Comparison of ENCODE assay signal across 1 cellular context in the genomic region with DNA sequence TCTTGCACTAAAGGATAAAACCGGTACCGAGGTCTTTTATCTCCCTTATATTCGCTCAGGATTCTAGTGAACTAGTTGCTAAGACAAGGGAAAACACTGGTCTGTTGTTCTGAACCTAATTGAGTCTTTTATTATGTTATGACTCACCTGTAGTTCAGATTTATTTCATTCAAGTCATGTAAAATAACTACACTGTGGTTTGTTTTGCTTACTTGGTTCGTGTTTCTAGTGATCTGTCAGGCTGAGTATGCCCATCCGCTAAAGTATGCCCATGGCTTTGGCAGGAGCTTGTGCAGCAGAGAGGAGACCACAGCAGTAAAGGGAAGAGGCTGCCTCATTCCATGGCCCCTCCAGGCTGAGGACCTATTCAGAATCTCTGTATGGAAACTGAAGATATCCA.
TF ChIP-seq lines count a peak whose summit lies in the region.

No MANE protein-coding gene starts in this region.

TF ChIP-seq in WTC11, 78 proteins besides CTCF, POLR2A, EP300 and RAD21 (continued from another document):
- TF ChIP-seq E2F1 (CRISPR knock-in tag; IDR thresholded peaks at IDR 0.05): no peak
- TF ChIP-seq ZBTB21 (CRISPR knock-in tag; IDR thresholded peaks at IDR 0.05; ENCODE audit: borderline replicate concordance): no peak
- TF ChIP-seq EMX1 (CRISPR knock-in tag; IDR thresholded peaks at IDR 0.05): no peak
- TF ChIP-seq, protein P1, sequence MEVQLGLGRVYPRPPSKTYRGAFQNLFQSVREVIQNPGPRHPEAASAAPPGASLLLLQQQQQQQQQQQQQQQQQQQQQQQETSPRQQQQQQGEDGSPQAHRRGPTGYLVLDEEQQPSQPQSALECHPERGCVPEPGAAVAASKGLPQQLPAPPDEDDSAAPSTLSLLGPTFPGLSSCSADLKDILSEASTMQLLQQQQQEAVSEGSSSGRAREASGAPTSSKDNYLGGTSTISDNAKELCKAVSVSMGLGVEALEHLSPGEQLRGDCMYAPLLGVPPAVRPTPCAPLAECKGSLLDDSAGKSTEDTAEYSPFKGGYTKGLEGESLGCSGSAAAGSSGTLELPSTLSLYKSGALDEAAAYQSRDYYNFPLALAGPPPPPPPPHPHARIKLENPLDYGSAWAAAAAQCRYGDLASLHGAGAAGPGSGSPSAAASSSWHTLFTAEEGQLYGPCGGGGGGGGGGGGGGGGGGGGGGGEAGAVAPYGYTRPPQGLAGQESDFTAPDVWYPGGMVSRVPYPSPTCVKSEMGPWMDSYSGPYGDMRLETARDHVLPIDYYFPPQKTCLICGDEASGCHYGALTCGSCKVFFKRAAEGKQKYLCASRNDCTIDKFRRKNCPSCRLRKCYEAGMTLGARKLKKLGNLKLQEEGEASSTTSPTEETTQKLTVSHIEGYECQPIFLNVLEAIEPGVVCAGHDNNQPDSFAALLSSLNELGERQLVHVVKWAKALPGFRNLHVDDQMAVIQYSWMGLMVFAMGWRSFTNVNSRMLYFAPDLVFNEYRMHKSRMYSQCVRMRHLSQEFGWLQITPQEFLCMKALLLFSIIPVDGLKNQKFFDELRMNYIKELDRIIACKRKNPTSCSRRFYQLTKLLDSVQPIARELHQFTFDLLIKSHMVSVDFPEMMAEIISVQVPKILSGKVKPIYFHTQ (CRISPR knock-in tag; IDR thresholded peaks at IDR 0.05): no peak
- TF ChIP-seq, protein P2, sequence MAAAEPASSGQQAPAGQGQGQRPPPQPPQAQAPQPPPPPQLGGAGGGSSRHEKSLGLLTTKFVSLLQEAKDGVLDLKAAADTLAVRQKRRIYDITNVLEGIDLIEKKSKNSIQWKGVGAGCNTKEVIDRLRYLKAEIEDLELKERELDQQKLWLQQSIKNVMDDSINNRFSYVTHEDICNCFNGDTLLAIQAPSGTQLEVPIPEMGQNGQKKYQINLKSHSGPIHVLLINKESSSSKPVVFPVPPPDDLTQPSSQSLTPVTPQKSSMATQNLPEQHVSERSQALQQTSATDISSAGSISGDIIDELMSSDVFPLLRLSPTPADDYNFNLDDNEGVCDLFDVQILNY (CRISPR knock-in tag; IDR thresholded peaks at IDR 0.05): no peak
